Comparison of ENCODE assay signal across 9 cellular contexts in the genomic region with DNA sequence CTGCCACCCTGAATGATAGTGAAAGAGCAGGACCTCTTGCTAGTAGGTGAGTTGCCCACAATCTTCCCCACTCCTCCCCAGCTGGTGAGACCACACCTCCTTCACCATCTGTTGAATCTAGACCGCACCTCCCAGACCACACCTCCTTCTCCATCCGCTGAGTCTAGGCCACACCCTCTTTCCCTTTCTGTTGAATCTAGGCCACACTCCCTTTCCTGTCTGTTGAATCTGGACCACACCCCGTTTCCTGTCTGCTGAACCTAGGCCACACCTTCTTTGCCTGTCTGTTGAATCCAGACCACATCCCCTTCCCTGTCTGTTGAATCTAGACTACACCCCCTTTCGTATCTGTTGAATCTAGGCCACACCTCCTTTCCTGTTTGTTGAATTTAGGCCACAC.
A peak's percentile ranks its signal among the peaks of the same experiment; 100 is the strongest.
DNase-seq lines count a peak whose midpoint lies in the region; ATAC-seq and TF ChIP-seq lines count a peak whose summit lies in the region.
"Had no signal": no experiment of that assay in that cellular context is flagged by ENCODE, and none has a peak within 500 bp of the region (broad histone marks: within the 10 kb centered on the region; RNA-seq: fewer than 3 reads in every experiment).

No MANE protein-coding gene starts in this region.

- H3K27me3 ChIP-seq in A673 (replicated peaks; ENCODE audit: insufficient read depth, low read depth, low read length, poor library complexity) (no peaks in the 10 kb centered on the region), HL-60 (ENCODE audit: insufficient read depth, poor library complexity, severe bottlenecking) (no peaks in the 10 kb centered on the region), right cardiac atrium (ENCODE audit: control insufficient read depth, insufficient read depth) (no peaks in the 10 kb centered on the region)
- H3K27me3 ChIP-seq: body of pancreas had no signal

- peaks cover 10% of the 10 kb centered on the region for H3K4me1 ChIP-seq in A673 (ENCODE audit: insufficient read depth, low read length, poor library complexity, severe bottlenecking)
- H3K4me1 ChIP-seq in right cardiac atrium (ENCODE audit: control insufficient read depth, insufficient read depth, low read length) = no peaks in the 10 kb centered on the region
- H3K4me1 ChIP-seq: body of pancreas had no signal

- DNase-seq in A673 (ENCODE audit: low spot score) (peak; percentile 83), HL-60 (ENCODE audit: low read depth in 1 of 2, low spot score in 1 of 2) (peak; percentile 16), right cardiac atrium (no peak), NCI-H2107 (lab: John Stamatoyannopoulos, UW) (no peak), NCI-H524 treated with DMSO at 0.1 percent for 48 hours (lab: John Stamatoyannopoulos, UW) (no peak), NK-92 (lab: John Stamatoyannopoulos, UW; ENCODE audit: unreplicated experiment) (no peak)
- DNase-seq in activated CD4-positive, alpha-beta T cell treated with anti-CD3 and anti-CD28 coated beads for 24 hours (ENCODE audit: low read depth in 2 of 2) = peak; percentile 1 to 5

- H3K36me3 ChIP-seq in A673 (ENCODE audit: insufficient read depth, low read length, poor library complexity, severe bottlenecking) = no peaks in the 10 kb centered on the region

- TF ChIP-seq CTCF in A673 (conservative IDR thresholded peaks at IDR 0.05; ENCODE audit: low read depth, low read length) = no peak
- no peak for TF ChIP-seq CTCF in HL-60 (IDR thresholded peaks at IDR 0.05; ENCODE audit: insufficient read depth, low read length)

- BruUV-seq in A673 (replicated peaks; lab: Mats Ljungman, UMichigan) = no TSS peak

- no peak overlapping the region for H3K27ac ChIP-seq in A673 (ENCODE audit: low read depth, low read length, poor library complexity, severe bottlenecking)
- H3K27ac ChIP-seq in HL-60 (replicated peaks) = no peak overlapping the region
- H3K27ac ChIP-seq in right cardiac atrium (ENCODE audit: low read length) = no peak overlapping the region
- H3K27ac ChIP-seq: body of pancreas had no signal

- CTCF ChIA-PET in A673 (lab: Charles Lee) = no interaction called here

- H3K9me3 ChIP-seq in A673 (ENCODE audit: low read depth, low read length, poor library complexity, severe bottlenecking) (no peaks in the 10 kb centered on the region), right cardiac atrium (ENCODE audit: control insufficient read depth, low read length) (no peaks in the 10 kb centered on the region)
- H3K9me3 ChIP-seq: body of pancreas had no signal

- POLR2A ChIA-PET in A673 (lab: Charles Lee; ENCODE audit: low non-redundant PET) = no interaction called here

- ATAC-seq in GM19351 (IDR thresholded peaks at IDR 0.05; ENCODE audit: unreplicated experiment) (peak; percentile 92), right cardiac atrium (peak; percentile 31 to 90)
- ATAC-seq: body of pancreas had no signal

- 70% methylated on average over 4 of the region's 4 CpGs for WGBS in right cardiac atrium

- intact Hi-C loops in A673 (cut with micrococcal nuclease; ENCODE audit: unreplicated experiment) (no loop called here), right cardiac atrium (cut with DNase I) (no loop called here)

- H3K4me3 ChIP-seq in A673 (ENCODE audit: low read depth, low read length, poor library complexity, severe bottlenecking) = no peak overlapping the region
- H3K4me3 ChIP-seq in HL-60 (replicated peaks; ENCODE audit: insufficient read depth, low read length) = no peak overlapping the region
- no peak overlapping the region for H3K4me3 ChIP-seq in right cardiac atrium (ENCODE audit: low read length)
- H3K4me3 ChIP-seq: body of pancreas had no signal

Comparison
In these comparisons a context has a peak if more than half of its experiments do, and no peak if none do; other contexts are left out.
1. DNase-seq: peak in A673 (single experiment), HL-60 (2 of 2) and activated CD4-positive, alpha-beta T cell treated with anti-CD3 and anti-CD28 coated beads for 24 hours (2 of 2); none in right cardiac atrium (0 of 3), NCI-H2107 (single experiment), NCI-H524 treated with DMSO at 0.1 percent for 48 hours (single experiment) and NK-92 (single experiment).